8 cellular contexts compared by ENCODE assay signal in the genomic region with DNA sequence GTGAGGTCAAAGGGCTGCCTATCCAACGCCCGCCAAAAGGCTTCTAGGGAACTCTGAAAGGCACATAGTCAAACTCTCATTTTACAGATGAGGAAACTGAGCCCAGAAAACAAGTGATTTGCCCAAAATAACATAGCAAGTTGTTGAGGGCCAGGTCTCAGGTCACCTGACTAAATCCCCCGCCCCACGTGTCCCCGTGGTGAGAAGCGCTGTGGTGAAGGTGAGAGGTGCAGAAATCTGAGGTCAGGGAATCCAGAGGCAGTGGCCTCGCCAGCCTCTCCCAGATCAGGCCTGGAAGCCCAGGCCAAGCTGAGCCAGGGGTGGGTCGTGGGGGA. TPM values are rescaled to one million over a fixed set of nuclear protein-coding genes. Genes with fewer than 3 reads are reported as not detected.
DNase-seq lines count a peak whose midpoint lies in the region; ATAC-seq, FAIRE-seq and TF ChIP-seq lines count a peak whose summit lies in the region.
"Had no signal": no experiment of that assay in that cellular context is flagged by ENCODE, and none has a peak within 500 bp of the region (broad histone marks: within the 10 kb centered on the region; RNA-seq: fewer than 3 reads in every experiment).

No MANE protein-coding gene starts in this region.

- no peak for DNase-seq in Karpas-422
- no peak for DNase-seq in kidney
- DNase-seq in C1 segment of cervical spinal cord (lab: John Stamatoyannopoulos, UW), result no peak
- DNase-seq in HEK293T (ENCODE audit: extremely low spot score), result no peak
- DNase-seq: SIG-M5 had no signal

- H3K4me2 ChIP-seq in Karpas-422 (ENCODE audit: low read depth, low read length, poor library complexity, severe bottlenecking), result peak overlapping the region; percentile 59

- no peaks in the 10 kb centered on the region for H3K27me3 ChIP-seq in Karpas-422 (ENCODE audit: low read length)
- no peaks in the 10 kb centered on the region for H3K27me3 ChIP-seq in subcutaneous abdominal adipose tissue (ENCODE audit: control insufficient read depth in 5 of 5, insufficient read depth in 4 of 5, low read length in 5 of 5)

- TF ChIP-seq CTCF in kidney (IDR thresholded peaks at IDR 0.05; ENCODE audit: borderline replicate concordance, extremely low read depth, insufficient read depth), result no peak

- WGBS in adipose tissue, 3 donors, result 38 to 56% (median 43%) methylated on average over 8 of the region's 8 CpGs

- CTCF ChIA-PET in HEK293T (lab: Yijun Ruan, JAX), result interaction anchor here (2.3 kb wide), 1 partner anchor 20 kb away, joined by 18 read pairs; no protein-coding TSS in a partner anchor

- H3K79me2 ChIP-seq in Karpas-422 (ENCODE audit: low read length), result peaks cover 66% of the 10 kb centered on the region

- 0 out of 2 replicates have a peak overlapping the region, but pooled peaks have one; percentile 84 for H3K27ac ChIP-seq in Karpas-422 (ENCODE audit: low read length)
- peak overlapping the region; percentile 91 for H3K27ac ChIP-seq in adipose tissue (ENCODE audit: low read depth, low read length)
- H3K27ac ChIP-seq in kidney (ENCODE audit: low read depth in 2 of 2, low read length in 2 of 2), result peak overlapping the region; percentile 98 to 100
- peak overlapping the region; percentile 100 for H3K27ac ChIP-seq in subcutaneous abdominal adipose tissue (ENCODE audit: low read depth, low read length)

- H3K36me3 ChIP-seq in Karpas-422 (ENCODE audit: insufficient read depth, low read length), result peaks cover 10% of the 10 kb centered on the region; the same call in 1 of the 2 replicates
- peaks cover 4 to 21% of the 10 kb centered on the region in 2 donors for H3K36me3 ChIP-seq in kidney (ENCODE audit: control insufficient read depth in 1 of 2, insufficient read depth in 2 of 2, low read length in 2 of 2)
- peaks cover 0 to 30% (median 26%) of the 10 kb centered on the region in 5 donors for H3K36me3 ChIP-seq in subcutaneous abdominal adipose tissue (ENCODE audit: control insufficient read depth in 5 of 5, insufficient read depth in 5 of 5, low read length in 5 of 5)

- H3K4me3 ChIP-seq in Karpas-422 (ENCODE audit: low read length) (no peak overlapping the region), kidney (ENCODE audit: low read length in 2 of 2) (peak overlapping the region; percentile 21 to 79), subcutaneous abdominal adipose tissue (ENCODE audit: low read depth in 1 of 5, low read length in 5 of 5) (peak overlapping the region in 4 of 5 donors; percentile 48 to 98 (median 82))

- H3K9me3 ChIP-seq in Karpas-422 (ENCODE audit: low read length), result no peaks in the 10 kb centered on the region
- H3K9me3 ChIP-seq in kidney (ENCODE audit: control insufficient read depth in 1 of 2, low read length in 2 of 2), result no peaks in the 10 kb centered on the region
- no peaks in the 10 kb centered on the region for H3K9me3 ChIP-seq in subcutaneous abdominal adipose tissue (ENCODE audit: control insufficient read depth in 5 of 5, low read length in 5 of 5)

- no peak overlapping the region for H2AFZ ChIP-seq in Karpas-422 (ENCODE audit: low read length)

- no peaks in the 10 kb centered on the region for H3K9me2 ChIP-seq in Karpas-422 (replicated peaks; ENCODE audit: insufficient read depth, low read length)

- FAIRE-seq in kidney (lab: Jason Lieb, UNC), result no peak

- H4K20me1 ChIP-seq in Karpas-422 (ENCODE audit: insufficient read depth, low read depth, low read length), result peaks cover 25% of the 10 kb centered on the region

- ATAC-seq in HG02884 (IDR thresholded peaks at IDR 0.05; ENCODE audit: unreplicated experiment), result no peak

- POLR2A ChIA-PET in HEK293T (lab: Yijun Ruan, JAX), result interaction anchor here (1.4 to 2.9 kb wide), 3 partner anchors 10 to 21 kb away, joined by 4 to 31 read pairs (median 30); partner anchors contain the start of genes ISG20L2, METTL25B and PRCC

- H3K9ac ChIP-seq in Karpas-422 (ENCODE audit: low read length), result no peak overlapping the region
- H3K9ac ChIP-seq in kidney (ENCODE audit: low read length in 2 of 2), result peak overlapping the region in 1 of 2 donors; percentile 96
- peak overlapping the region; percentile 2 to 86 (median 63) for H3K9ac ChIP-seq in subcutaneous abdominal adipose tissue (ENCODE audit: low read length in 5 of 5)

- intact Hi-C loops in kidney (cut with DNase I), result no loop called here

- H3K4me1 ChIP-seq in Karpas-422 (ENCODE audit: low read length) (peaks cover 61% of the 10 kb centered on the region), kidney (ENCODE audit: control insufficient read depth in 1 of 2, insufficient read depth in 1 of 2, low read depth in 1 of 2, low read length in 2 of 2) (peaks cover 37 to 43% of the 10 kb centered on the region in 2 donors), subcutaneous abdominal adipose tissue (ENCODE audit: control insufficient read depth in 5 of 5, insufficient read depth in 5 of 5, low read length in 5 of 5) (peaks cover 19 to 65% (median 59%) of the 10 kb centered on the region in 5 donors)

TF ChIP-seq in HEK293T, 16 proteins besides CTCF, POLR2A, EP300 and RAD21:
- TF ChIP-seq LEF1 (IDR thresholded peaks at IDR 0.05; ENCODE audit: borderline replicate concordance) (no peak), FOXK2 (IDR thresholded peaks at IDR 0.05) (no peak), HDGF (IDR thresholded peaks at IDR 0.05; ENCODE audit: borderline replicate concordance) (no peak), NFRKB (IDR thresholded peaks at IDR 0.05) (no peak), FOXM1 (IDR thresholded peaks at IDR 0.05; ENCODE audit: borderline replicate concordance) (no peak), ZNF384 (IDR thresholded peaks at IDR 0.05) (no peak), SUZ12 (IDR thresholded peaks at IDR 0.05) (no peak), TARDBP (IDR thresholded peaks at IDR 0.05) (no peak), BHLHE40 (IDR thresholded peaks at IDR 0.05; ENCODE audit: borderline replicate concordance) (no peak), FOXA1 (IDR thresholded peaks at IDR 0.05) (no peak), ARNT (IDR thresholded peaks at IDR 0.05) (no peak), ELF4 (IDR thresholded peaks at IDR 0.05) (no peak), CTBP1 (IDR thresholded peaks at IDR 0.05; ENCODE audit: borderline replicate concordance) (no peak), L3MBTL2 (conservative IDR thresholded peaks at IDR 0.05) (no peak), SP1 (IDR thresholded peaks at IDR 0.05) (no peak)
- TF ChIP-seq, protein P1, sequence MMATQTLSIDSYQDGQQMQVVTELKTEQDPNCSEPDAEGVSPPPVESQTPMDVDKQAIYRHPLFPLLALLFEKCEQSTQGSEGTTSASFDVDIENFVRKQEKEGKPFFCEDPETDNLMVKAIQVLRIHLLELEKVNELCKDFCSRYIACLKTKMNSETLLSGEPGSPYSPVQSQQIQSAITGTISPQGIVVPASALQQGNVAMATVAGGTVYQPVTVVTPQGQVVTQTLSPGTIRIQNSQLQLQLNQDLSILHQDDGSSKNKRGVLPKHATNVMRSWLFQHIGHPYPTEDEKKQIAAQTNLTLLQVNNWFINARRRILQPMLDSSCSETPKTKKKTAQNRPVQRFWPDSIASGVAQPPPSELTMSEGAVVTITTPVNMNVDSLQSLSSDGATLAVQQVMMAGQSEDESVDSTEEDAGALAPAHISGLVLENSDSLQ (IDR thresholded peaks at IDR 0.05), result no peak

RNA-seq across cellular contexts. Expression of gene HDGF, which starts 5.1 kb away (rescaled TPM):
- total RNA-seq in Karpas-422 (2014; rRNA removed; shearing (Covaris generic); ENCODE audit: low replicate concordance), result 191 and 237 TPM in 2 replicates
- polyA plus RNA-seq in adipose tissue (100 to 1,000 TPM in 2 of 3 donors, 10 to 100 TPM in 1; 51.7 to 120 (median 116) TPM), kidney (ENCODE audit: insufficient read depth, low read depth, low replicate concordance) (206 TPM)
- total RNA-seq in kidney, result 198 TPM

RNA-seq across cellular contexts. Expression of gene MRPL24, which starts 5.5 kb away (rescaled TPM):
- total RNA-seq in Karpas-422 (2014; rRNA removed; shearing (Covaris generic); ENCODE audit: low replicate concordance), result 102 and 113 TPM in 2 replicates
- 100 to 1,000 TPM; 104 to 178 (median 151) TPM for polyA plus RNA-seq in adipose tissue
- 71.9 TPM for total RNA-seq in kidney
- 174 TPM for polyA plus RNA-seq in kidney (ENCODE audit: insufficient read depth, low read depth, low replicate concordance)

RNA-seq across cellular contexts. Expression of gene ISG20L2, which starts 17.8 kb away (rescaled TPM):
- 17.9 and 18.4 TPM in 2 replicates for total RNA-seq in Karpas-422 (2014; rRNA removed; shearing (Covaris generic); ENCODE audit: low replicate concordance)
- polyA plus RNA-seq in adipose tissue (10 to 100 TPM in 2 of 3 donors, 1 to 10 TPM in 1; 9.3 to 17.1 (median 15.7) TPM), kidney (ENCODE audit: insufficient read depth, low read depth, low replicate concordance) (13.3 TPM)
- 23.3 TPM for total RNA-seq in kidney

RNA-seq across cellular contexts. Expression of gene METTL25B, which starts 18.1 kb away (rescaled TPM):
- total RNA-seq in Karpas-422 (2014; rRNA removed; shearing (Covaris generic); ENCODE audit: low replicate concordance), result 22.8 and 26.5 TPM in 2 replicates
- 10 to 100 TPM; 22.7 to 25.4 (median 24.6) TPM for polyA plus RNA-seq in adipose tissue
- 35.2 TPM for total RNA-seq in kidney
- 29.4 TPM for polyA plus RNA-seq in kidney (ENCODE audit: insufficient read depth, low read depth, low replicate concordance)

RNA-seq across cellular contexts. Expression of gene PRCC, which starts 21.0 kb away (rescaled TPM):
- 39.6 and 50.0 TPM in 2 replicates for total RNA-seq in Karpas-422 (2014; rRNA removed; shearing (Covaris generic); ENCODE audit: low replicate concordance)
- polyA plus RNA-seq in adipose tissue (10 to 100 TPM; 16.6 to 38.7 (median 35.8) TPM), kidney (ENCODE audit: insufficient read depth, low read depth, low replicate concordance) (50.5 TPM)
- total RNA-seq in kidney, result 52.8 TPM
